ENCODE assay signal across 23 cellular contexts in the genomic region with DNA sequence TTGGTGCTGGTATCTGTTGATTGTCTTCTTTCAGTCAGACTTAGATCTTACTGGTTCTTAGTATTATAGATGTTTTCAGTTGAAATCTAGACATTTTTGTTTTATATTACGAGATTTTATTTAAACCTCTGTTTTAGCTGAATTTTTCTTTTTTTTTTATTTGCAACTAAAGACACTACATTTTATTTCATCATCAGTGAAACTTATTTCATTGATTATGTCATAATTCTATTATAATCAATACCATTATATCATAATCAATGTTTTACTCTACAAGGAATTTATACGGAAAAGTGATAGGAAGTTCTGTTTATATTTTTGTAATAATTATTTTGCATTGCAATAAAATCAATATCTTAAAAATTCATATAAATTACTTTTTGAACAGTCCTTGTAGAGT.
A peak's percentile ranks its signal among the peaks of the same experiment; 100 is the strongest.
DNase-seq lines count a peak whose midpoint lies in the region; ATAC-seq, FAIRE-seq and TF ChIP-seq lines count a peak whose summit lies in the region.
"Had no signal": no experiment of that assay in that cellular context is flagged by ENCODE, and none has a peak within 500 bp of the region (broad histone marks: within the 10 kb centered on the region; RNA-seq: fewer than 3 reads in every experiment).

No MANE protein-coding gene starts in this region.

- peak; percentile 47 for FAIRE-seq in G401.6 (lab: Jason Lieb, UNC)
- peak; percentile 94 for FAIRE-seq in frontal cortex (lab: Jason Lieb, UNC)
- peak; percentile 63 for FAIRE-seq in pancreas (lab: Jason Lieb, UNC)
- FAIRE-seq: GM12891, GM18507, H54 had no signal

- no peaks in the 10 kb centered on the region for H3K4me1 Mint-ChIP-seq in naive thymus-derived CD4-positive, alpha-beta T cell
- H3K4me1 Mint-ChIP-seq: B cell; CD4-positive, CD25-positive, alpha-beta regulatory T cell had no signal

- CTCF ChIA-PET in HEK293 (lab: Yijun Ruan, JAX), result interaction anchor here (0.7 kb wide), 1 partner anchor 233 kb away, joined by 3 read pairs; no protein-coding TSS in a partner anchor
- CTCF ChIA-PET in naive thymus-derived CD4-positive, alpha-beta T cell (lab: Charles Lee), result no interaction called here

- H3K36me3 Mint-ChIP-seq in naive thymus-derived CD4-positive, alpha-beta T cell, result no peaks in the 10 kb centered on the region
- H3K36me3 Mint-ChIP-seq: CD4-positive, CD25-positive, alpha-beta regulatory T cell; CD8-positive, alpha-beta T cell had no signal

- TF ChIP-seq CTCF in HEK293 (tag by site-specific recombination; IDR thresholded peaks at IDR 0.05) (no peak), pancreas (IDR thresholded peaks at IDR 0.05) (no peak), foreskin keratinocyte (conservative IDR thresholded peaks at IDR 0.05) (no peak)

- H3K4me3 ChIP-seq in HEK293 (ENCODE audit: low read depth, low read length) (no peak overlapping the region), pancreas (no peak overlapping the region)
- no peak overlapping the region for H3K4me3 ChIP-seq in naive thymus-derived CD4-positive, alpha-beta T cell (ENCODE audit: low read length)
- H3K4me3 ChIP-seq: BLaER1, HAP-1 had no signal

- no peak for DNase-seq in frontal cortex (ENCODE audit: low spot score in 2 of 2)
- DNase-seq in pancreas, result no peak
- no peak for DNase-seq in stimulated activated CD4-positive, alpha-beta T cell treated with anti-CD3 and anti-CD28 coated beads, Interleukin-2, amount 100 ng/mL, for 24 hours
- DNase-seq in foreskin keratinocyte, result no peak
- DNase-seq in T-helper 2 cell, result no peak
- DNase-seq in naive thymus-derived CD4-positive, alpha-beta T cell, result no peak
- DNase-seq: Caco-2; CD4-positive, CD25-positive, alpha-beta regulatory T cell; CD8-positive, alpha-beta T cell; DMS 273 treated with DMSO at 0.1 percent for 48 hours; DMS79; EL; GF-D8; GOT3 had no signal

- peaks cover 0 to 15% (median 0%) of the 10 kb centered on the region in 5 donors for H3K27me3 Mint-ChIP-seq in naive thymus-derived CD4-positive, alpha-beta T cell

- H3K4me3 Mint-ChIP-seq in naive thymus-derived CD4-positive, alpha-beta T cell, result no peak overlapping the region
- H3K4me3 Mint-ChIP-seq: B cell; CD4-positive, CD25-positive, alpha-beta regulatory T cell; CD8-positive, alpha-beta T cell had no signal

- intact Hi-C loops in pancreas (cut with DNase I), result no loop called here
- intact Hi-C loops in naive thymus-derived CD4-positive, alpha-beta T cell (cut with micrococcal nuclease), result no loop called here

- H3K4me1 ChIP-seq in HEK293 (ENCODE audit: control insufficient read depth, insufficient read depth, low read length) (no peaks in the 10 kb centered on the region), pancreas (no peaks in the 10 kb centered on the region), foreskin keratinocyte (no peaks in the 10 kb centered on the region)
- H3K4me1 ChIP-seq in naive thymus-derived CD4-positive, alpha-beta T cell (ENCODE audit: control insufficient read depth in 2 of 2, insufficient read depth in 2 of 2, low read length in 2 of 2), result no peaks in the 10 kb centered on the region
- H3K4me1 ChIP-seq: BLaER1, Caco-2, HAP-1 had no signal

- H3K9me3 Mint-ChIP-seq in naive thymus-derived CD4-positive, alpha-beta T cell, result peaks cover 0 to 8% (median 2%) of the 10 kb centered on the region in 11 donors
- H3K9me3 Mint-ChIP-seq: CD8-positive, alpha-beta T cell had no signal

- H3K9me3 ChIP-seq in HEK293 (ENCODE audit: control insufficient read depth, insufficient read depth, low read depth, low read length), result no peaks in the 10 kb centered on the region
- no peaks in the 10 kb centered on the region for H3K9me3 ChIP-seq in pancreas
- H3K9me3 ChIP-seq in naive thymus-derived CD4-positive, alpha-beta T cell (ENCODE audit: control insufficient read depth in 2 of 3, low read length in 3 of 3), result no peaks in the 10 kb centered on the region
- H3K9me3 ChIP-seq: BLaER1, Caco-2, HAP-1 had no signal

- 89 to 90% methylated on average over 2 of the region's 2 CpGs for WGBS in pancreas, 2 donors

- H3K27ac ChIP-seq in HEK293 (ENCODE audit: extremely low read depth, low read depth, low read length), result no peak overlapping the region
- H3K27ac ChIP-seq in pancreas, result no peak overlapping the region
- no peak overlapping the region for H3K27ac ChIP-seq in foreskin keratinocyte
- H3K27ac ChIP-seq in naive thymus-derived CD4-positive, alpha-beta T cell (ENCODE audit: low read depth, low read length), result no peak overlapping the region
- H3K27ac ChIP-seq: BLaER1, C4-2B had no signal

- no peaks in the 10 kb centered on the region for H3K27me3 ChIP-seq in pancreas
- H3K27me3 ChIP-seq in foreskin keratinocyte, result no peaks in the 10 kb centered on the region
- no peaks in the 10 kb centered on the region for H3K27me3 ChIP-seq in naive thymus-derived CD4-positive, alpha-beta T cell (ENCODE audit: control insufficient read depth in 2 of 2, insufficient read depth in 2 of 2, low read length in 2 of 2)
- H3K27me3 ChIP-seq: BLaER1 had no signal

- no peak for ATAC-seq in pancreas
- ATAC-seq in foreskin keratinocyte, result no peak
- ATAC-seq in naive thymus-derived CD4-positive, alpha-beta T cell, result no peak
- ATAC-seq: CD8-positive, alpha-beta T cell had no signal

- POLR2A ChIA-PET in HEK293 (lab: Yijun Ruan, JAX), result no interaction called here
- POLR2A ChIA-PET in naive thymus-derived CD4-positive, alpha-beta T cell (lab: Charles Lee), result interaction anchor here (0.7 kb wide), 1 partner anchor 208 kb away, joined by 3 read pairs; no protein-coding TSS in a partner anchor

- no peak overlapping the region for H3K27ac Mint-ChIP-seq in naive thymus-derived CD4-positive, alpha-beta T cell
- H3K27ac Mint-ChIP-seq: B cell; CD4-positive, CD25-positive, alpha-beta regulatory T cell; CD8-positive, alpha-beta T cell had no signal

- H3K36me3 ChIP-seq in HEK293 (ENCODE audit: control insufficient read depth in 2 of 2, insufficient read depth in 1 of 2, low read length in 2 of 2), result no peaks in the 10 kb centered on the region
- no peaks in the 10 kb centered on the region for H3K36me3 ChIP-seq in pancreas
- no peaks in the 10 kb centered on the region for H3K36me3 ChIP-seq in naive thymus-derived CD4-positive, alpha-beta T cell (ENCODE audit: control insufficient read depth in 2 of 3, insufficient read depth in 3 of 3, low read length in 3 of 3)
- H3K36me3 ChIP-seq: BLaER1, HAP-1 had no signal

TF ChIP-seq in HEK293, 187 proteins besides CTCF, POLR2A, EP300 and RAD21:
- no peak for TF ChIP-seq ZNF76 (tag by site-specific recombination; IDR thresholded peaks at IDR 0.05; ENCODE audit: borderline replicate concordance, low read depth)
- TF ChIP-seq, protein P1, sequence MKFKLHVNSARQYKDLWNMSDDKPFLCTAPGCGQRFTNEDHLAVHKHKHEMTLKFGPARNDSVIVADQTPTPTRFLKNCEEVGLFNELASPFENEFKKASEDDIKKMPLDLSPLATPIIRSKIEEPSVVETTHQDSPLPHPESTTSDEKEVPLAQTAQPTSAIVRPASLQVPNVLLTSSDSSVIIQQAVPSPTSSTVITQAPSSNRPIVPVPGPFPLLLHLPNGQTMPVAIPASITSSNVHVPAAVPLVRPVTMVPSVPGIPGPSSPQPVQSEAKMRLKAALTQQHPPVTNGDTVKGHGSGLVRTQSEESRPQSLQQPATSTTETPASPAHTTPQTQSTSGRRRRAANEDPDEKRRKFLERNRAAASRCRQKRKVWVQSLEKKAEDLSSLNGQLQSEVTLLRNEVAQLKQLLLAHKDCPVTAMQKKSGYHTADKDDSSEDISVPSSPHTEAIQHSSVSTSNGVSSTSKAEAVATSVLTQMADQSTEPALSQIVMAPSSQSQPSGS (tag by site-specific recombination; IDR thresholded peaks at IDR 0.05; ENCODE audit: low read depth), result peak; percentile 59; the same call in 1 of the 2 replicates
- no peak for TF ChIP-seq ZNF274 (IDR thresholded peaks at IDR 0.05; ENCODE audit: low read length)
- TF ChIP-seq ZNF274 (tag by site-specific recombination; IDR thresholded peaks at IDR 0.05; ENCODE audit: borderline replicate concordance), result no peak
